In genomic region chr7:154968336-154969001, GRCh38 we compare ENCODE assay signal across 1 cellular context.
TF ChIP-seq lines count a peak whose summit lies in the region.

No MANE protein-coding gene starts in this region.

TF ChIP-seq in endothelial cell of umbilical vein, 7 proteins besides CTCF, POLR2A, EP300 and RAD21 (continued from another document):
- TF ChIP-seq POLR2AphosphoS5 (IDR thresholded peaks at IDR 0.05; ENCODE audit: insufficient read depth, low read depth, low read length) (no peak), MYC (IDR thresholded peaks at IDR 0.05; ENCODE audit: low read depth, low read length) (no peak)
TF ChIP-seq in endothelial cell of umbilical vein: peak in this region for 0.
